ENCODE assay signal across 1 cellular context in genomic region chr7:43647772-43648643, GRCh38.
TF ChIP-seq lines count a peak whose summit lies in the region.

No MANE protein-coding gene starts in this region.

TF ChIP-seq in GM12878, 131 proteins besides CTCF, POLR2A, EP300 and RAD21 (continued from another document and continues in another):
- peak; percentile 98 for TF ChIP-seq EED (IDR thresholded peaks at IDR 0.05; ENCODE audit: low read depth)
- TF ChIP-seq JUNB (IDR thresholded peaks at IDR 0.05) = peak; percentile 97
- peak; percentile 97 to 98 for TF ChIP-seq IKZF2 (IDR thresholded peaks at IDR 0.05)
- no peak; the same call in 1 of the 2 replicates for TF ChIP-seq MTA3 (IDR thresholded peaks at IDR 0.05; ENCODE audit: borderline replicate concordance, low read length)
- TF ChIP-seq ATF7 (IDR thresholded peaks at IDR 0.05; ENCODE audit: low read depth) = 0 out of 2 replicates have a peak, but pooled peaks have one; percentile 12
- TF ChIP-seq CREB1 (IDR thresholded peaks at IDR 0.05; ENCODE audit: low read depth) = 0 out of 2 replicates have a peak, but pooled peaks have one; percentile 29
- TF ChIP-seq IRF3 (IDR thresholded peaks at IDR 0.05) = no peak
- TF ChIP-seq TARDBP (IDR thresholded peaks at IDR 0.05; ENCODE audit: borderline replicate concordance) = no peak
- TF ChIP-seq ZBTB11 (CRISPR knock-in tag; IDR thresholded peaks at IDR 0.05) = no peak
- 0 out of 2 replicates have a peak, but pooled peaks have one; percentile 51 for TF ChIP-seq TBL1XR1 (IDR thresholded peaks at IDR 0.05; ENCODE audit: low read depth, low read length)
- no peak for TF ChIP-seq STAT1 (conservative IDR thresholded peaks at IDR 0.05)
- no peak for TF ChIP-seq TCF7 (IDR thresholded peaks at IDR 0.05; ENCODE audit: borderline replicate concordance)
- TF ChIP-seq E4F1 (IDR thresholded peaks at IDR 0.05; ENCODE audit: borderline replicate concordance, partially characterized antibody) = no peak
- 0 out of 2 replicates have a peak, but pooled peaks have one; percentile 7 for TF ChIP-seq TCF12 (IDR thresholded peaks at IDR 0.05; ENCODE audit: low read depth, low read length)
- 0 out of 2 replicates have a peak, but pooled peaks have one; percentile 40 for TF ChIP-seq ZBTB4 (CRISPR knock-in tag; IDR thresholded peaks at IDR 0.05)
- peak; percentile 45; the same call in 1 of the 2 replicates for TF ChIP-seq JUND (IDR thresholded peaks at IDR 0.05; ENCODE audit: low read depth, low read length)
- peak; percentile 60 for TF ChIP-seq NR2F1 (conservative IDR thresholded peaks at IDR 0.05)
- TF ChIP-seq GATAD2B (conservative IDR thresholded peaks at IDR 0.05; ENCODE audit: low read depth) = peak; percentile 60
- no peak for TF ChIP-seq MLLT1 (IDR thresholded peaks at IDR 0.05)
- no peak for TF ChIP-seq STAT3 (IDR thresholded peaks at IDR 0.05; ENCODE audit: low read depth, low read length)
- TF ChIP-seq SMAD5 (IDR thresholded peaks at IDR 0.05; ENCODE audit: low read depth) = no peak
- peak; percentile 86 for TF ChIP-seq BCL3 (IDR thresholded peaks at IDR 0.05; ENCODE audit: borderline replicate concordance, insufficient read depth, low read depth, low read length, poor library complexity, severe bottlenecking)
- TF ChIP-seq ASH2L (IDR thresholded peaks at IDR 0.05; ENCODE audit: borderline replicate concordance, low read depth) = peak; percentile 38; the same call in 1 of the 2 replicates
- no peak for TF ChIP-seq ZBED1 (IDR thresholded peaks at IDR 0.05; ENCODE audit: borderline replicate concordance)
- TF ChIP-seq CHD1 (IDR thresholded peaks at IDR 0.05; ENCODE audit: low read depth, low read length) = 0 out of 2 replicates have a peak, but pooled peaks have one; percentile 55
- no peak for TF ChIP-seq YBX1 (IDR thresholded peaks at IDR 0.05)
- peak; percentile 5; the same call in 1 of the 2 replicates for TF ChIP-seq RELB (IDR thresholded peaks at IDR 0.05; ENCODE audit: low read depth)
- TF ChIP-seq CREM (IDR thresholded peaks at IDR 0.05; ENCODE audit: low read depth) = peak; percentile 59
- no peak for TF ChIP-seq POU2F2 (IDR thresholded peaks at IDR 0.05; ENCODE audit: borderline replicate concordance, low read depth, low read length)
- TF ChIP-seq DPF2 (IDR thresholded peaks at IDR 0.05) = peak; percentile 94
- no peak for TF ChIP-seq PAX8 (IDR thresholded peaks at IDR 0.05)
- no peak for TF ChIP-seq SUZ12 (IDR thresholded peaks at IDR 0.05; ENCODE audit: unreplicated experiment)
- peak in 1 of 2 experiments; percentile 13; a peak in 2 of 4 replicates for TF ChIP-seq BHLHE40 (IDR thresholded peaks at IDR 0.05; ENCODE audit: borderline replicate concordance in 1 of 2, low read depth in 2 of 2, low read length in 1 of 2)
- TF ChIP-seq NKRF (conservative IDR thresholded peaks at IDR 0.05) = no peak; the same call in 1 of the 2 replicates
- 0 out of 2 replicates have a peak, but pooled peaks have one; percentile 79 for TF ChIP-seq RCOR1 (conservative IDR thresholded peaks at IDR 0.05; ENCODE audit: low read depth, low read length)
- TF ChIP-seq MEF2A (IDR thresholded peaks at IDR 0.05; ENCODE audit: insufficient read depth, low read depth, low read length) = peak; percentile 71
- peak; percentile 75 for TF ChIP-seq MTA2 (IDR thresholded peaks at IDR 0.05; ENCODE audit: low read depth)
- TF ChIP-seq ZNF592 (IDR thresholded peaks at IDR 0.05) = no peak
- TF ChIP-seq NRF1 (conservative IDR thresholded peaks at IDR 0.05; ENCODE audit: low read depth, low read length) = no peak
